8 cellular contexts compared by ENCODE assay signal in genomic region chr5:160390787-160391696, GRCh38. TPM values are rescaled to one million over a fixed set of nuclear protein-coding genes. Genes with fewer than 3 reads are reported as not detected.
A peak's percentile ranks its signal among the peaks of the same experiment; 100 is the strongest.
DNase-seq lines count a peak whose midpoint lies in the region; FAIRE-seq and TF ChIP-seq lines count a peak whose summit lies in the region.

No MANE protein-coding gene starts in this region.

- in situ Hi-C loops in mammary epithelial cell (cut with MboI; ENCODE audit: low sequenced_read_pairs in 2 of 2) = no loop called here

- peaks cover 10% of the 10 kb centered on the region for H3K4me1 Mint-ChIP-seq in nephron

- H3K27ac ChIP-seq in Karpas-422 (ENCODE audit: low read length) (no peak overlapping the region), mammary epithelial cell (ENCODE audit: insufficient read depth, low read depth, low read length) (no peak overlapping the region)

- DNase-seq in EH (ENCODE audit: low read depth) = peak; percentile 43
- DNase-seq in Karpas-422 = peak; percentile 72
- DNase-seq in mammary epithelial cell = no peak
- DNase-seq in HTR-8/SVneo (ENCODE audit: insufficient read length, low spot score) = no peak
- no peak for DNase-seq in DMS153 treated with DMSO at 0.1 percent for 48 hours (lab: John Stamatoyannopoulos, UW; ENCODE audit: unreplicated experiment)
- DNase-seq in NCI-H1930 (lab: John Stamatoyannopoulos, UW) = no peak
- DNase-seq in NCI-H187 treated with DMSO at 0.1 percent for 48 hours (lab: John Stamatoyannopoulos, UW) = no peak

- CTCF ChIA-PET in mammary epithelial cell (lab: Charles Lee; ENCODE audit: low non-redundant PET) = interaction anchor here (0.6 kb wide), 5 partner anchors 11 to 754 kb away, joined by 3 to 5 read pairs (median 4); no protein-coding TSS in a partner anchor

- no peak for FAIRE-seq in HTR-8/SVneo (lab: Jason Lieb, UNC)

- H2AFZ ChIP-seq in Karpas-422 (ENCODE audit: low read length) (no peak overlapping the region), mammary epithelial cell (ENCODE audit: low read depth, low read length) (no peak overlapping the region)

- no peaks in the 10 kb centered on the region for H3K27me3 ChIP-seq in Karpas-422 (ENCODE audit: low read length)
- no peaks in the 10 kb centered on the region for H3K27me3 ChIP-seq in mammary epithelial cell (ENCODE audit: insufficient read depth, low read length)

- no peak overlapping the region for H3K4me3 Mint-ChIP-seq in nephron

- H3K36me3 Mint-ChIP-seq in nephron (ENCODE audit: low read depth) = peaks cover 36% of the 10 kb centered on the region

- H4K20me1 ChIP-seq in Karpas-422 (ENCODE audit: insufficient read depth, low read depth, low read length) = no peaks in the 10 kb centered on the region
- no peaks in the 10 kb centered on the region for H4K20me1 ChIP-seq in mammary epithelial cell (ENCODE audit: insufficient read depth, low read length)

- intact Hi-C loops in mammary epithelial cell (cut with micrococcal nuclease) = loop anchor here (1.0 to 10.0 kb wide), 5 partner anchors 46 to 949 kb away; no protein-coding TSS in a partner anchor

- H3K4me2 ChIP-seq in Karpas-422 (ENCODE audit: low read depth, low read length, poor library complexity, severe bottlenecking) = no peak overlapping the region
- no peak overlapping the region for H3K4me2 ChIP-seq in mammary epithelial cell (ENCODE audit: insufficient read depth, low read depth, low read length)

- WGBS in mammary epithelial cell (ENCODE audit: low coverage, missing lambda C conversion rate) = 73% methylated on average over 8 of the region's 8 CpGs

- no peak overlapping the region for H3K9ac ChIP-seq in Karpas-422 (ENCODE audit: low read length)
- no peak overlapping the region for H3K9ac ChIP-seq in mammary epithelial cell (ENCODE audit: insufficient read depth, low read length)

- peak; percentile 41 to 45 for TF ChIP-seq CTCF in mammary epithelial cell (conservative IDR thresholded peaks at IDR 0.05 in 1 of 2, IDR thresholded peaks at IDR 0.05 in 1 of 2; ENCODE audit: extremely low read depth in 1 of 2, insufficient read depth in 1 of 2, low read depth in 1 of 2, low read length in 2 of 2)
- TF ChIP-seq CTCF in nephron (IDR thresholded peaks at IDR 0.05; ENCODE audit: unreplicated experiment in 3 of 3) = peak; percentile 27 to 61 (median 38)

- H3K4me3 ChIP-seq in Karpas-422 (ENCODE audit: low read length) = no peak overlapping the region
- no peak overlapping the region for H3K4me3 ChIP-seq in mammary epithelial cell (replicated peaks in 1 of 3; ENCODE audit: insufficient read depth in 1 of 3, low read depth in 2 of 3, low read length in 3 of 3)

- no peaks in the 10 kb centered on the region for H3K36me3 ChIP-seq in Karpas-422 (ENCODE audit: insufficient read depth, low read length)
- no peaks in the 10 kb centered on the region for H3K36me3 ChIP-seq in mammary epithelial cell (ENCODE audit: insufficient read depth, low read length)

- H3K27ac Mint-ChIP-seq in nephron = no peak overlapping the region

- H3K79me2 ChIP-seq in Karpas-422 (ENCODE audit: low read length) (no peaks in the 10 kb centered on the region), mammary epithelial cell (ENCODE audit: insufficient read depth, low read length) (no peaks in the 10 kb centered on the region)

- H3K27me3 Mint-ChIP-seq in nephron (ENCODE audit: low read depth) = no peaks in the 10 kb centered on the region

- H3K9me2 ChIP-seq in Karpas-422 (replicated peaks; ENCODE audit: insufficient read depth, low read length) = no peaks in the 10 kb centered on the region

- dilution Hi-C loops in mammary epithelial cell (cut with HindIII; ENCODE audit: low sequenced_read_pairs) = no loop called here

- H3K4me1 ChIP-seq in Karpas-422 (ENCODE audit: low read length) = no peaks in the 10 kb centered on the region
- no peaks in the 10 kb centered on the region for H3K4me1 ChIP-seq in mammary epithelial cell (ENCODE audit: insufficient read depth, low read length)

- no TSS peak for BruUV-seq in mammary epithelial cell (replicated peaks; lab: Mats Ljungman, UMichigan)

- H3K9me3 ChIP-seq in Karpas-422 (ENCODE audit: low read length) (peaks cover 5% of the 10 kb centered on the region), mammary epithelial cell (replicated peaks; ENCODE audit: insufficient read depth, low read length) (peaks cover 3% of the 10 kb centered on the region)

- peaks cover 26% of the 10 kb centered on the region for H3K9me3 Mint-ChIP-seq in nephron

RNA-seq across cellular contexts. Expression of gene FAM200C, which starts 8.8 kb away (rescaled TPM):
- total RNA-seq in Karpas-422 (2014; rRNA removed; shearing (Covaris generic); ENCODE audit: low replicate concordance) = 0.76 and 2.0 TPM in 2 replicates
- total RNA-seq in mammary epithelial cell = 1 to 10 TPM; 1.6 to 2.8 TPM
- polyA plus RNA-seq in mammary epithelial cell = 1.3 TPM
- polyA minus RNA-seq in mammary epithelial cell = not detected

RNA-seq across cellular contexts. Expression of gene C1QTNF2, which starts 20.6 kb away (rescaled TPM):
- not detected in 2 replicates for total RNA-seq in Karpas-422 (2014; rRNA removed; shearing (Covaris generic); ENCODE audit: low replicate concordance)
- under 1 TPM in 1 of 2 donors, not detected in 1; 0.33 TPM for total RNA-seq in mammary epithelial cell
- 0.28 TPM for polyA plus RNA-seq in mammary epithelial cell
- not detected for polyA minus RNA-seq in mammary epithelial cell

RNA-seq across cellular contexts. Expression of gene SLU7, which starts 27.8 kb away (rescaled TPM):
- total RNA-seq in Karpas-422 (2014; rRNA removed; shearing (Covaris generic); ENCODE audit: low replicate concordance) = 44.2 and 65.3 TPM in 2 replicates
- total RNA-seq in mammary epithelial cell = 10 to 100 TPM; 38.3 to 38.7 TPM
- polyA plus RNA-seq in mammary epithelial cell = 21.4 TPM
- polyA minus RNA-seq in mammary epithelial cell = 34.9 TPM

RNA-seq across cellular contexts. Expression of gene PTTG1, which starts 30.6 kb away (rescaled TPM):
- 137 and 234 TPM in 2 replicates for total RNA-seq in Karpas-422 (2014; rRNA removed; shearing (Covaris generic); ENCODE audit: low replicate concordance)
- total RNA-seq in mammary epithelial cell = 100 to 1,000 TPM in 1 of 2 donors, 10 to 100 TPM in 1; 28.5 to 106 TPM
- 381 TPM for polyA plus RNA-seq in mammary epithelial cell
- polyA minus RNA-seq in mammary epithelial cell = 53.7 TPM

Comparison
In these comparisons a context has a peak if more than half of its experiments do, and no peak if none do; other contexts are left out.
1. DNase-seq: peak in EH (single experiment) and Karpas-422 (single experiment); none in mammary epithelial cell (single experiment), HTR-8/SVneo (single experiment), DMS153 treated with DMSO at 0.1 percent for 48 hours (single experiment), NCI-H1930 (0 of 2) and NCI-H187 treated with DMSO at 0.1 percent for 48 hours (single experiment).